Comparison of ENCODE assay signal across 7 cellular contexts in genomic region chr10:119178371-119179119, GRCh38. TPM values are rescaled to one million over a fixed set of nuclear protein-coding genes. Genes with fewer than 3 reads are reported as not detected.
DNase-seq lines count a peak whose midpoint lies in the region; ATAC-seq and TF ChIP-seq lines count a peak whose summit lies in the region.

TSS of gene PRDX3 (minus strand) at chr10:119178812. CDS start at chr10:119178790, 22 bp downstream.

- peak; percentile 97 for TF ChIP-seq POLR2A in GM18505 (IDR thresholded peaks at IDR 0.05; ENCODE audit: borderline replicate concordance, extremely low read depth, insufficient read depth, insufficient read length)

- peak within 1 kb of the TSS; percentile 61 for H3K4me3 ChIP-seq in astrocyte of the cerebellum (ENCODE audit: low read depth, low read length)

- in situ Hi-C loops in astrocyte of the cerebellum (cut with HindIII; ENCODE audit: low sequenced_read_pairs), result no loop called here

- DNase-seq in NCI-H2029 (lab: John Stamatoyannopoulos, UW) (peak; percentile 70), T-helper 22 cell (ENCODE audit: low read depth) (peak; percentile 86), astrocyte of the cerebellum (ENCODE audit: low read depth) (peak; percentile 60), hippocampal formation (lab: John Stamatoyannopoulos, UW) (peak; percentile 86 to 94), sciatic nerve (ENCODE audit: low spot score) (peak; percentile 95)

- ATAC-seq in GM18505 (IDR thresholded peaks at IDR 0.05; ENCODE audit: unreplicated experiment) (peak; percentile 93), HG02973 (IDR thresholded peaks at IDR 0.05; ENCODE audit: unreplicated experiment) (peak; percentile 87), sciatic nerve (peak; percentile 99)

- intact Hi-C loops in sciatic nerve (cut with DNase I), result no loop called here

- peak; percentile 14 for TF ChIP-seq CTCF in astrocyte of the cerebellum (IDR thresholded peaks at IDR 0.05; ENCODE audit: low read depth, low read length, missing control alignments)

RNA-seq across cellular contexts. Expression of gene PRDX3, which starts in this region (rescaled TPM):
- 62.3 TPM for total RNA-seq in sciatic nerve

Comparison
In these comparisons a context has a peak if more than half of its experiments do, and no peak if none do; other contexts are left out.
1. Peak in every context shown above with its lines: DNase-seq, ATAC-seq and H3K4me3 ChIP-seq.